Comparison of ENCODE assay signal across 8 cellular contexts in the genomic region with DNA sequence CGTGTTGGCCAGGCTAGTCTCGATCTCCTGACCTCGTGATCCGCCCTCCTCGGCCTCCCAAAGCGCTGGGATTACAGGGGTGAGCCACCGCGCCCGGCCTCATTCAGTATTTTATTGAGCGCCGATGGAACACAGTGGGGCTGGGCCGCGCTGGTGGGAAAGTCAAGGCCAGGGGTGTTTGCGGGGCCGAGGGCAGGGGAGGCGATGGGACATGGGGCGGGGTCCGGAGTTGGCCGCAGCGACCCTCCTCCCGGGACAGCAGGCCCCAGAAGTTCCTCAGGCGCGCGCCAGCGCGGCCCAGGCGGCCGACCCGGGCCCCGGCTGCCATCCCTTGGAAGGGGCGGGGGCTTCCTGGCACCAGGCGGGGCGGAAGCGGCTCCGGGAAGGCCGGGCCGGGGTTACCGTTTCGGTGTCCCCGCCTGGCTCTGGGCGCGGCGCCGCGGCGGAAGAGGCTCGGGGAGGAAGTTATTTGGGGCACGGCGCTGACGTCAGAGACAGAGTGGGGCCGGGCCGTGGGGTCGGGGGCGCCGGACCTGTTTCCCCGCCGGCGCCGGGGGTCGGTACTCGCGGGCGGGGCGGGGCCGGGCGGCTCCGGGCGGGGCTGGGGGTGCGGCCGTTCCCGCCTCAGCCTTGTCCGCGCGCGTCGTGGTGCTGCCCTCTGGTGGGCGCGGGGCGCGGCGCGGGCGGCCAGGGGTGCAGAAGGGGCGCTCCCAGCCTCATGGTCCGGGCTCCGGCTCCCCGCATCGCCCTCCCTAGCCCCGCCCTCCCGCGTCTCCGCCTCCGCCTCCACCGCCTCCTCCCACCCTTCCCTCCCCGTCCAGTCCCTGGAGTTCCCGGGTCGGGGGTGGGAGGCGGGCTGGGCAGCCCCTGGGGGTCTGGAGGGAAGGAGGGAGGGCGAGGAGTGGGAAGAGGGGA. TPM values are rescaled to one million over a fixed set of nuclear protein-coding genes. Genes with fewer than 3 reads are reported as not detected.
DNase-seq lines count a peak whose midpoint lies in the region; ATAC-seq and TF ChIP-seq lines count a peak whose summit lies in the region.

No MANE protein-coding gene starts in this region.

- peak overlapping the region; percentile 79 for H3K27ac ChIP-seq in HUES64 (ENCODE audit: low read depth, low read length)
- H3K27ac ChIP-seq in OCI-LY3 (ENCODE audit: low read length): peak overlapping the region; percentile 69
- H3K27ac ChIP-seq in esophagus squamous epithelium: peak overlapping the region; percentile 89 to 96 (median 92)

- H3K9me3 ChIP-seq in HUES64 (ENCODE audit: insufficient read depth, low read depth, low read length) (no peaks in the 10 kb centered on the region), OCI-LY3 (ENCODE audit: insufficient read depth, low read length) (no peaks in the 10 kb centered on the region), esophagus squamous epithelium (no peaks in the 10 kb centered on the region)

- H3K4me3 Mint-ChIP-seq in naive B cell: peak overlapping the region; percentile 58 to 86 (median 77)
- peak overlapping the region; percentile 88 for H3K4me3 Mint-ChIP-seq in stimulated activated memory B cell treated with anti-CD40 and anti-IgM and Interleukin-4, amounts not matched to agents 10 μg/mL and 1 μg/mL and 100 μg/mL, for 72 hours

- 2% methylated on average over 88 of the region's 99 CpGs for WGBS in HUES64
- 0 to 3% methylated on average over 6 to 20 of the region's 99 CpGs for WGBS in esophagus squamous epithelium, 2 donors

- peak; percentile 31 for TF ChIP-seq CTCF in OCI-LY3 (IDR thresholded peaks at IDR 0.05; ENCODE audit: low read depth, low read length)
- peak; percentile 52 to 82 (median 71) for TF ChIP-seq CTCF in esophagus squamous epithelium (IDR thresholded peaks at IDR 0.05)

- peak overlapping the region; percentile 62; the same call in 1 of the 2 replicates for H2AFZ ChIP-seq in OCI-LY3 (ENCODE audit: low read depth, low read length)

- H3K4me1 Mint-ChIP-seq in naive B cell: peaks cover 0 to 5% (median 1%) of the 10 kb centered on the region in 3 donors
- H3K4me1 Mint-ChIP-seq in stimulated activated memory B cell treated with anti-CD40 and anti-IgM and Interleukin-4, amounts not matched to agents 10 μg/mL and 1 μg/mL and 100 μg/mL, for 72 hours: peaks cover 6% of the 10 kb centered on the region

- H3K27me3 Mint-ChIP-seq in naive B cell: peaks cover 10 to 18% (median 17%) of the 10 kb centered on the region in 3 donors
- peaks cover 25% of the 10 kb centered on the region for H3K27me3 Mint-ChIP-seq in stimulated activated memory B cell treated with anti-CD40 and anti-IgM and Interleukin-4, amounts not matched to agents 10 μg/mL and 1 μg/mL and 100 μg/mL, for 72 hours

- peak overlapping the region; percentile 75 to 93 (median 83) for H3K27ac Mint-ChIP-seq in naive B cell
- peak overlapping the region; percentile 89 for H3K27ac Mint-ChIP-seq in stimulated activated memory B cell treated with anti-CD40 and anti-IgM and Interleukin-4, amounts not matched to agents 10 μg/mL and 1 μg/mL and 100 μg/mL, for 72 hours

- DNase-seq in DMS 273 treated with DMSO at 0.1 percent for 48 hours (lab: John Stamatoyannopoulos, UW) (peak; percentile 70), esophagus squamous epithelium (lab: John Stamatoyannopoulos, UW) (peak; percentile 33), naive B cell (peak; percentile 83)
- DNase-seq in activated T-cell treated with anti-CD3 and anti-CD28 coated beads, Interleukin-2, amount 50 U/mL, for 1 hour: peak; percentile 87

- peak overlapping the region; percentile 66 for H3K4me3 ChIP-seq in HUES64 (ENCODE audit: low read length)
- H3K4me3 ChIP-seq in OCI-LY3 (ENCODE audit: low read length): peak overlapping the region; percentile 94
- peak overlapping the region; percentile 38 to 87 (median 63) for H3K4me3 ChIP-seq in esophagus squamous epithelium

- intact Hi-C loops in esophagus squamous epithelium (cut with DNase I): no loop called here

- no peaks in the 10 kb centered on the region for H3K36me3 Mint-ChIP-seq in naive B cell
- no peaks in the 10 kb centered on the region for H3K36me3 Mint-ChIP-seq in stimulated activated memory B cell treated with anti-CD40 and anti-IgM and Interleukin-4, amounts not matched to agents 10 μg/mL and 1 μg/mL and 100 μg/mL, for 72 hours

- peak in 2 of 4 donors; percentile 36 to 51 for TF ChIP-seq POLR2A in esophagus squamous epithelium (IDR thresholded peaks at IDR 0.05)

- no peaks in the 10 kb centered on the region for H3K27me3 ChIP-seq in HUES64 (ENCODE audit: insufficient read depth, low read length)
- peaks cover 10% of the 10 kb centered on the region; the same call in 1 of the 2 replicates for H3K27me3 ChIP-seq in OCI-LY3 (ENCODE audit: low read depth, low read length)
- H3K27me3 ChIP-seq in esophagus squamous epithelium: peaks cover 0 to 19% (median 0%) of the 10 kb centered on the region in 4 donors

- H3K4me2 ChIP-seq in OCI-LY3 (ENCODE audit: low read length): peak overlapping the region; percentile 65

- H3K79me2 ChIP-seq in OCI-LY3 (ENCODE audit: low read length): 0 out of 2 replicates have a peak, but pooled peaks cover 5% of the 10 kb centered on the region

- ATAC-seq in GM21423 (IDR thresholded peaks at IDR 0.05; ENCODE audit: unreplicated experiment) (peak; percentile 68), naive B cell (ENCODE audit: low read depth in 2 of 2) (peak; percentile 88 to 89)
- ATAC-seq in stimulated activated memory B cell treated with anti-CD40 and anti-IgM and Interleukin-4, amounts not matched to agents 10 μg/mL and 1 μg/mL and 100 μg/mL, for 72 hours: peak; percentile 93

- H3K4me1 ChIP-seq in HUES64 (ENCODE audit: insufficient read depth, low read length) (no peaks in the 10 kb centered on the region), OCI-LY3 (ENCODE audit: low read length) (peaks cover 8% of the 10 kb centered on the region), esophagus squamous epithelium (peaks cover 12 to 42% (median 15%) of the 10 kb centered on the region in 3 donors)

- H3K36me3 ChIP-seq in HUES64 (ENCODE audit: insufficient read depth, low read length): no peaks in the 10 kb centered on the region
- H3K36me3 ChIP-seq in OCI-LY3 (replicated peaks; ENCODE audit: low read depth, low read length): no peaks in the 10 kb centered on the region
- no peaks in the 10 kb centered on the region for H3K36me3 ChIP-seq in esophagus squamous epithelium

- H3K9ac ChIP-seq in HUES64 (ENCODE audit: low read depth, low read length): peak overlapping the region; percentile 74
- H3K9ac ChIP-seq in OCI-LY3 (ENCODE audit: low read length): peak overlapping the region; percentile 78

- H4K20me1 ChIP-seq in OCI-LY3 (ENCODE audit: insufficient read depth, low read length): no peaks in the 10 kb centered on the region

- no peaks in the 10 kb centered on the region for H3K9me3 Mint-ChIP-seq in naive B cell
- H3K9me3 Mint-ChIP-seq in stimulated activated memory B cell treated with anti-CD40 and anti-IgM and Interleukin-4, amounts not matched to agents 10 μg/mL and 1 μg/mL and 100 μg/mL, for 72 hours: no peaks in the 10 kb centered on the region

RNA-seq across cellular contexts. Expression of a gene that starts 1.0 kb away (rescaled TPM):
- polyA plus RNA-seq in HUES64 (2013, experiment 1 of 2): 1.6 TPM
- 1.1 TPM for polyA plus RNA-seq in HUES64 (2013, experiment 2 of 2)
- total RNA-seq in esophagus squamous epithelium: 100 to 1,000 TPM; 188 to 463 (median 228) TPM
- polyA plus RNA-seq in naive B cell (ENCODE audit: low read depth in 6 of 6): under 1 TPM in 1 of 6 donors, not detected in 5; 0.36 TPM

RNA-seq across cellular contexts. Expression of a gene that starts 31.5 kb away (rescaled TPM):
- polyA plus RNA-seq in HUES64 (2013, experiment 1 of 2): 298 TPM
- 286 TPM for polyA plus RNA-seq in HUES64 (2013, experiment 2 of 2)
- 100 to 1,000 TPM in 3 of 4 donors, 10 to 100 TPM in 1; 80.7 to 290 (median 233) TPM for total RNA-seq in esophagus squamous epithelium
- 100 to 1,000 TPM in 1 of 6 donors, 10 to 100 TPM in 5; 25.0 to 147 (median 45.1) TPM for polyA plus RNA-seq in naive B cell (ENCODE audit: low read depth in 6 of 6)

RNA-seq across cellular contexts. Expression of a gene that starts 38.7 kb away (rescaled TPM):
- polyA plus RNA-seq in HUES64 (2013, experiment 1 of 2): 22.2 TPM
- polyA plus RNA-seq in HUES64 (2013, experiment 2 of 2): 25.4 TPM
- total RNA-seq in esophagus squamous epithelium: 10 to 100 TPM; 24.8 to 51.9 (median 40.3) TPM
- polyA plus RNA-seq in naive B cell (ENCODE audit: low read depth in 6 of 6): 10 to 100 TPM; 18.3 to 27.5 (median 22.3) TPM

RNA-seq across cellular contexts. Expression of a gene that starts 56.1 kb away (rescaled TPM):
- polyA plus RNA-seq in HUES64 (2013, experiment 1 of 2): 208 TPM
- polyA plus RNA-seq in HUES64 (2013, experiment 2 of 2): 201 TPM
- 100 to 1,000 TPM; 186 to 446 (median 288) TPM for total RNA-seq in esophagus squamous epithelium
- 100 to 1,000 TPM; 159 to 241 (median 203) TPM for polyA plus RNA-seq in naive B cell (ENCODE audit: low read depth in 6 of 6)

Comparison
In these comparisons a context has a peak if more than half of its experiments do, and no peak if none do; other contexts are left out.
1. Peak in every context shown above with its lines: DNase-seq, ATAC-seq, H3K4me3 ChIP-seq and H3K27ac ChIP-seq.
2. DNase-seq: peak in every context shown above with its lines; median percentile 87 in activated T-cell treated with anti-CD3 and anti-CD28 coated beads, Interleukin-2, amount 50 U/mL, for 1 hour; 83 in naive B cell; 70 in DMS 273 treated with DMSO at 0.1 percent for 48 hours; 33 in esophagus squamous epithelium.